In genomic region chr10:58512470-58513188, GRCh38 we compare ENCODE assay signal across 8 cellular contexts. TPM values are rescaled to one million over a fixed set of nuclear protein-coding genes. Genes with fewer than 3 reads are reported as not detected.
DNase-seq lines count a peak whose midpoint lies in the region; ATAC-seq and TF ChIP-seq lines count a peak whose summit lies in the region.

Gene BICC1, plus strand, starts transcription at chr10:58512872. Its CDS starts 272 bp downstream, at chr10:58513144.

- CTCF ChIA-PET in A673 (lab: Charles Lee) = no interaction called here

- TF ChIP-seq CTCF in A673 (conservative IDR thresholded peaks at IDR 0.05; ENCODE audit: low read depth, low read length) = no peak

- H3K27me3 ChIP-seq in A673 (replicated peaks; ENCODE audit: insufficient read depth, low read depth, low read length, poor library complexity) = peaks cover 68% of the 10 kb centered on the region

- intact Hi-C loops in A673 (cut with micrococcal nuclease; ENCODE audit: unreplicated experiment) = loop anchor here (5.0 to 10.0 kb wide), 2 partner anchors 95 to 188 kb away; no protein-coding TSS in a partner anchor

- peaks cover 2% of the 10 kb centered on the region for H3K36me3 Mint-ChIP-seq in central memory CD8-positive, alpha-beta T cell (ENCODE audit: insufficient read depth)

- no peaks in the 10 kb centered on the region for H3K4me1 ChIP-seq in A673 (ENCODE audit: insufficient read depth, low read length, poor library complexity, severe bottlenecking)

- H3K4me3 Mint-ChIP-seq in central memory CD8-positive, alpha-beta T cell = peak within 1 kb of the TSS; percentile 51

- DNase-seq in A673 (ENCODE audit: low spot score) = peak; percentile 40
- peak; percentile 35 for DNase-seq in NCI-H748 treated with DMSO at 0.1 percent for 48 hours (lab: John Stamatoyannopoulos, UW)
- DNase-seq in central memory CD8-positive, alpha-beta T cell (ENCODE audit: low spot score in 2 of 2) = no peak
- DNase-seq in iris pigment epithelial cell (ENCODE audit: low read depth) = peak; percentile 44
- DNase-seq in skeletal muscle cell (ENCODE audit: low read depth) = no peak
- DNase-seq in NCI-H2107 treated with DMSO at 0.1 percent for 48 hours (lab: John Stamatoyannopoulos, UW; ENCODE audit: unreplicated experiment) = no peak

- H3K4me3 ChIP-seq in A673 (ENCODE audit: low read depth, low read length, poor library complexity, severe bottlenecking) = peak within 1 kb of the TSS; percentile 53
- peak within 1 kb of the TSS; percentile 80 for H3K4me3 ChIP-seq in skeletal muscle cell (ENCODE audit: low read depth, low read length)

- peaks cover 6% of the 10 kb centered on the region for H3K4me1 Mint-ChIP-seq in central memory CD8-positive, alpha-beta T cell

- H3K27ac Mint-ChIP-seq in central memory CD8-positive, alpha-beta T cell (ENCODE audit: low read depth) = no peak within 1 kb of the TSS

- no peak within 1 kb of the TSS for H3K27ac ChIP-seq in A673 (ENCODE audit: low read depth, low read length, poor library complexity, severe bottlenecking)

- no peaks in the 10 kb centered on the region for H3K9me3 Mint-ChIP-seq in central memory CD8-positive, alpha-beta T cell

- peaks cover 23% of the 10 kb centered on the region for H3K27me3 Mint-ChIP-seq in central memory CD8-positive, alpha-beta T cell

- H3K36me3 ChIP-seq in A673 (ENCODE audit: insufficient read depth, low read length, poor library complexity, severe bottlenecking) = no peaks in the 10 kb centered on the region

- no TSS peak for BruUV-seq in A673 (replicated peaks; lab: Mats Ljungman, UMichigan)

- H3K9me3 ChIP-seq in A673 (ENCODE audit: low read depth, low read length, poor library complexity, severe bottlenecking) = no peaks in the 10 kb centered on the region

- POLR2A ChIA-PET in A673 (lab: Charles Lee; ENCODE audit: low non-redundant PET) = no interaction called here

- ATAC-seq in GM19351 (IDR thresholded peaks at IDR 0.05; ENCODE audit: unreplicated experiment) (peak; percentile 56), GM21529 (IDR thresholded peaks at IDR 0.05; ENCODE audit: unreplicated experiment) (no peak)
- ATAC-seq in central memory CD8-positive, alpha-beta T cell (replicated peaks; ENCODE audit: extremely low read depth, poor library complexity, severe bottlenecking) = no peak

RNA-seq across cellular contexts. Expression of gene BICC1, which starts in this region (rescaled TPM):
- total RNA-seq in A673 (2021) = 1.6 and 2.2 TPM in 2 replicates

Comparison
In these comparisons a context has a peak if more than half of its experiments do, and no peak if none do; other contexts are left out.
1. DNase-seq: peak in A673 (single experiment), NCI-H748 treated with DMSO at 0.1 percent for 48 hours (single experiment) and iris pigment epithelial cell (single experiment); none in central memory CD8-positive, alpha-beta T cell (0 of 2), skeletal muscle cell (single experiment) and NCI-H2107 treated with DMSO at 0.1 percent for 48 hours (single experiment).